10 cellular contexts compared by ENCODE assay signal in genomic region chr5:4563400-4563799, GRCh38.
A peak's percentile ranks its signal among the peaks of the same experiment; 100 is the strongest.
DNase-seq lines count a peak whose midpoint lies in the region; ATAC-seq and TF ChIP-seq lines count a peak whose summit lies in the region.
"Had no signal": no experiment of that assay in that cellular context is flagged by ENCODE, and none has a peak within 500 bp of the region (broad histone marks: within the 10 kb centered on the region; RNA-seq: fewer than 3 reads in every experiment).

No MANE protein-coding gene starts in this region.

- H3K27ac ChIP-seq in VCaP = no peak overlapping the region

- ATAC-seq in GM18517 (IDR thresholded peaks at IDR 0.05; ENCODE audit: unreplicated experiment) (no peak), GM21825 (IDR thresholded peaks at IDR 0.05; ENCODE audit: unreplicated experiment) (no peak)
- no peak for ATAC-seq in activated naive CD8-positive, alpha-beta T cell treated with anti-CD3 and anti-CD28 coated beads, Interleukin-2, amount 50 U/mL, for 24 hours

- no peaks in the 10 kb centered on the region for H3K4me1 Mint-ChIP-seq in activated naive CD8-positive, alpha-beta T cell treated with anti-CD3 and anti-CD28 coated beads, Interleukin-2, amount 50 U/mL, for 24 hours
- H3K4me1 Mint-ChIP-seq: mesothelial cell of epicardium had no signal

- in situ Hi-C loops in G401 (cut with HindIII; ENCODE audit: low sequenced_read_pairs) = no loop called here

- TF ChIP-seq CTCF in VCaP (conservative IDR thresholded peaks at IDR 0.05) = peak; percentile 95

- no peak overlapping the region for H3K27ac Mint-ChIP-seq in activated naive CD8-positive, alpha-beta T cell treated with anti-CD3 and anti-CD28 coated beads, Interleukin-2, amount 50 U/mL, for 24 hours
- H3K27ac Mint-ChIP-seq: mesothelial cell of epicardium had no signal

- H3K4me3 Mint-ChIP-seq in activated naive CD8-positive, alpha-beta T cell treated with anti-CD3 and anti-CD28 coated beads, Interleukin-2, amount 50 U/mL, for 24 hours = no peak overlapping the region
- H3K4me3 Mint-ChIP-seq: mesothelial cell of epicardium had no signal

- H3K36me3 Mint-ChIP-seq in activated naive CD8-positive, alpha-beta T cell treated with anti-CD3 and anti-CD28 coated beads, Interleukin-2, amount 50 U/mL, for 24 hours (ENCODE audit: low read depth) = no peaks in the 10 kb centered on the region

- H3K27me3 Mint-ChIP-seq in activated naive CD8-positive, alpha-beta T cell treated with anti-CD3 and anti-CD28 coated beads, Interleukin-2, amount 50 U/mL, for 24 hours = no peaks in the 10 kb centered on the region

- peaks cover 16% of the 10 kb centered on the region for H3K9me3 Mint-ChIP-seq in activated naive CD8-positive, alpha-beta T cell treated with anti-CD3 and anti-CD28 coated beads, Interleukin-2, amount 50 U/mL, for 24 hours

- peak; percentile 76 for DNase-seq in H4 (ENCODE audit: low spot score)
- peak; percentile 16 to 37 for DNase-seq in NCI-H1930 (lab: John Stamatoyannopoulos, UW)
- DNase-seq in iris pigment epithelial cell (ENCODE audit: low read depth) = peak; percentile 68
- DNase-seq in G401 (ENCODE audit: low spot score) = no peak
- no peak for DNase-seq in activated naive CD8-positive, alpha-beta T cell treated with anti-CD3 and anti-CD28 coated beads, Interleukin-2, amount 50 U/mL, for 24 hours
- DNase-seq: central memory CD4-positive, alpha-beta T cell had no signal

Comparison
In these comparisons a context has a peak if more than half of its experiments do, and no peak if none do; other contexts are left out.
1. DNase-seq: peak in H4 (single experiment), NCI-H1930 (2 of 2) and iris pigment epithelial cell (single experiment); none in G401 (single experiment) and activated naive CD8-positive, alpha-beta T cell treated with anti-CD3 and anti-CD28 coated beads, Interleukin-2, amount 50 U/mL, for 24 hours (single experiment).